In the genomic region with DNA sequence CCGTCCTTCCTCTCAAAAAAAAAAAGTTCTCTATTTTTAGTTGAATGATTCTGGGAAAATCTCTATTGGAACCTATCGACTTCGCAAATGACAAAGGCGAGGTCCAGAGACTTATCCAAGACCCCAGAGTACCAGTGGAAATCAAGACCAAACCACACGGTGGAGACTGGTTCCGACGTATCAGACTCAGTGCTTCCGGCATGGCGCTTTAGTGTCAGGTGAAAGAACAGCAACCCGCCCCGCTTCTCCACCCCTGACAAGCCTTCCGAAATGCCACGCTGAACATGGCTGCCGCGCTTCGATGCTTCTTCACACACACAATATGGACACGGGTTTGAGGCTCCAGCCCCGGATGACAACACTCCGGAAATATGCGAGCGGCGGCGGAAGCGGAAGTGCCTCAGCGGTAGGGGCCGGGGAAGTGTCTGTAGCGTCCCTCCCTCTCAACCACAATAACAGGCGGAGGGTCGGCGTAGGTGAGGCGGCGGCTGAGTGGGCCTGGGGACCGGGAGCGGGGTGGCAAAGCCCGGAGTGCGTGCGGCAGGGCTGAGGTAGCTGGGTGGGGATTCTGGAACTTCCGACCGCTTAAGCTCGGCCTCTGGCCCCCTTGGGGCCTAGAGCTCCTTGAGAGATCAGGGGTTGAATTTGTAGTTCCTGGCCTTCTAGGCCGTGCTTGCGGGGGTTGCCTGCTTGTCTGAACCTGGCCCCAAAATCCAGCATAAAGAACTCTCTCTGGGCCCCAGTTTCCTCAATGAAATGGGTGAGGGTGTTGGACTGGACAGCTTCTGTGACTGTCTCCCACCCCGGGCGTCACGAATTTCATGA, we compare ENCODE assay signal across 1 cellular context.
TF ChIP-seq lines count a peak whose summit lies in the region.

Gene FBXO38 (plus strand): TSS at position 395 of the 825 bp plus-strand sequence. CDS start 10,819 bp downstream, outside the sequence.

TF ChIP-seq in K562, 482 proteins besides CTCF, POLR2A, EP300 and RAD21 (continued from another document and continues in another):
- TF ChIP-seq, protein P1, sequence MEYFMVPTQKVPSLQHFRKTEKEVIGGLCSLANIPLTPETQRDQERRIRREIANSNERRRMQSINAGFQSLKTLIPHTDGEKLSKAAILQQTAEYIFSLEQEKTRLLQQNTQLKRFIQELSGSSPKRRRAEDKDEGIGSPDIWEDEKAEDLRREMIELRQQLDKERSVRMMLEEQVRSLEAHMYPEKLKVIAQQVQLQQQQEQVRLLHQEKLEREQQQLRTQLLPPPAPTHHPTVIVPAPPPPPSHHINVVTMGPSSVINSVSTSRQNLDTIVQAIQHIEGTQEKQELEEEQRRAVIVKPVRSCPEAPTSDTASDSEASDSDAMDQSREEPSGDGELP (CRISPR knock-in tag; IDR thresholded peaks at IDR 0.05; ENCODE audit: borderline replicate concordance) = peak; percentile 89
- TF ChIP-seq NR2F6 (CRISPR knock-in tag; IDR thresholded peaks at IDR 0.05) (no peak), FOXM1 (IDR thresholded peaks at IDR 0.05; ENCODE audit: low read depth) (no peak), FOXM1 (CRISPR knock-in tag; IDR thresholded peaks at IDR 0.05; ENCODE audit: low read depth) (0 out of 2 replicates have a peak, but pooled peaks have one; percentile 21), FOSL1 (tag; conservative IDR thresholded peaks at IDR 0.05) (peak; percentile 67), POLR2AphosphoS5 (IDR thresholded peaks at IDR 0.05; ENCODE audit: control insufficient read depth, insufficient read depth, low read depth, low read length) (peak; percentile 85), RBM39 (optimal IDR thresholded peaks at IDR 0.05; ENCODE audit: low read depth, low read length) (no peak), E2F8 (IDR thresholded peaks at IDR 0.05; ENCODE audit: low read depth, partially characterized antibody) (peak; percentile 94), ETV1 (tag; conservative IDR thresholded peaks at IDR 0.05; ENCODE audit: low read depth) (peak; percentile 90), ESRRB (CRISPR knock-in tag; IDR thresholded peaks at IDR 0.05; ENCODE audit: borderline replicate concordance) (no peak), ZNF384 (IDR thresholded peaks at IDR 0.05; ENCODE audit: low read depth, low read length) (no peak; the same call in 1 of the 2 replicates), ZNF175 (CRISPR knock-in tag; IDR thresholded peaks at IDR 0.05; ENCODE audit: low read depth) (peak; percentile 94), ETS1 (conservative IDR thresholded peaks at IDR 0.05; ENCODE audit: control insufficient read depth, low read depth, low read length) (peak; percentile 83), GTF2F1 (IDR thresholded peaks at IDR 0.05; ENCODE audit: low read depth, low read length) (peak; percentile 27; the same call in 1 of the 2 replicates), HNRNPLL (IDR thresholded peaks at IDR 0.05; ENCODE audit: low read depth, low read length, poor library complexity, severe bottlenecking) (peak; percentile 34), KLF1 (tag; IDR thresholded peaks at IDR 0.05) (0 out of 2 replicates have a peak, but pooled peaks have one; percentile 31), ARID3B (CRISPR knock-in tag; IDR thresholded peaks at IDR 0.05; ENCODE audit: borderline replicate concordance) (no peak), ELF4 (CRISPR knock-in tag; IDR thresholded peaks at IDR 0.05) (peak; percentile 76; the same call in 1 of the 2 replicates), BCOR (IDR thresholded peaks at IDR 0.05) (no peak), MYC (IDR thresholded peaks at IDR 0.05; ENCODE audit: low read depth, low read length) (peak; percentile 51; the same call in 1 of the 2 replicates), MYC (CRISPR knock-in tag; IDR thresholded peaks at IDR 0.05; ENCODE audit: borderline replicate concordance, low read depth) (no peak)
- TF ChIP-seq, protein P2, sequence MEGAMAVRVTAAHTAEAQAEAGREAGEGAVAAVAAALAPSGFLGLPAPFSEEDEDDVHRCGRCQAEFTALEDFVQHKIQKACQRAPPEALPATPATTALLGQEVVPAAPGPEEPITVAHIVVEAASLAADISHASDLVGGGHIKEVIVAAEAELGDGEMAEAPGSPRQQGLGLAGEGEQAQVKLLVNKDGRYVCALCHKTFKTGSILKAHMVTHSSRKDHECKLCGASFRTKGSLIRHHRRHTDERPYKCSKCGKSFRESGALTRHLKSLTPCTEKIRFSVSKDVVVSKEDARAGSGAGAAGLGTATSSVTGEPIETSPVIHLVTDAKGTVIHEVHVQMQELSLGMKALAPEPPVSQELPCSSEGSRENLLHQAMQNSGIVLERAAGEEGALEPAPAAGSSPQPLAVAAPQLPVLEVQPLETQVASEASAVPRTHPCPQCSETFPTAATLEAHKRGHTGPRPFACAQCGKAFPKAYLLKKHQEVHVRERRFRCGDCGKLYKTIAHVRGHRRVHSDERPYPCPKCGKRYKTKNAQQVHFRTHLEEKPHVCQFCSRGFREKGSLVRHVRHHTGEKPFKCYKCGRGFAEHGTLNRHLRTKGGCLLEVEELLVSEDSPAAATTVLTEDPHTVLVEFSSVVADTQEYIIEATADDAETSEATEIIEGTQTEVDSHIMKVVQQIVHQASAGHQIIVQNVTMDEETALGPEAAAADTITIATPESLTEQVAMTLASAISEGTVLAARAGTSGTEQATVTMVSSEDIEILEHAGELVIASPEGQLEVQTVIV (CRISPR knock-in tag; IDR thresholded peaks at IDR 0.05; ENCODE audit: borderline replicate concordance) = no peak
- TF ChIP-seq, protein P3, sequence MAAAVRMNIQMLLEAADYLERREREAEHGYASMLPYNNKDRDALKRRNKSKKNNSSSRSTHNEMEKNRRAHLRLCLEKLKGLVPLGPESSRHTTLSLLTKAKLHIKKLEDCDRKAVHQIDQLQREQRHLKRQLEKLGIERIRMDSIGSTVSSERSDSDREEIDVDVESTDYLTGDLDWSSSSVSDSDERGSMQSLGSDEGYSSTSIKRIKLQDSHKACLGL (CRISPR knock-in tag; IDR thresholded peaks at IDR 0.05; ENCODE audit: borderline replicate concordance, poor library complexity, severe bottlenecking) = no peak
- TF ChIP-seq, protein P4, sequence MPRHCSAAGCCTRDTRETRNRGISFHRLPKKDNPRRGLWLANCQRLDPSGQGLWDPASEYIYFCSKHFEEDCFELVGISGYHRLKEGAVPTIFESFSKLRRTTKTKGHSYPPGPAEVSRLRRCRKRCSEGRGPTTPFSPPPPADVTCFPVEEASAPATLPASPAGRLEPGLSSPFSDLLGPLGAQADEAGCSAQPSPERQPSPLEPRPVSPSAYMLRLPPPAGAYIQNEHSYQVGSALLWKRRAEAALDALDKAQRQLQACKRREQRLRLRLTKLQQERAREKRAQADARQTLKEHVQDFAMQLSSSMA (CRISPR knock-in tag; IDR thresholded peaks at IDR 0.05) = peak; percentile 99
- TF ChIP-seq, protein P5, sequence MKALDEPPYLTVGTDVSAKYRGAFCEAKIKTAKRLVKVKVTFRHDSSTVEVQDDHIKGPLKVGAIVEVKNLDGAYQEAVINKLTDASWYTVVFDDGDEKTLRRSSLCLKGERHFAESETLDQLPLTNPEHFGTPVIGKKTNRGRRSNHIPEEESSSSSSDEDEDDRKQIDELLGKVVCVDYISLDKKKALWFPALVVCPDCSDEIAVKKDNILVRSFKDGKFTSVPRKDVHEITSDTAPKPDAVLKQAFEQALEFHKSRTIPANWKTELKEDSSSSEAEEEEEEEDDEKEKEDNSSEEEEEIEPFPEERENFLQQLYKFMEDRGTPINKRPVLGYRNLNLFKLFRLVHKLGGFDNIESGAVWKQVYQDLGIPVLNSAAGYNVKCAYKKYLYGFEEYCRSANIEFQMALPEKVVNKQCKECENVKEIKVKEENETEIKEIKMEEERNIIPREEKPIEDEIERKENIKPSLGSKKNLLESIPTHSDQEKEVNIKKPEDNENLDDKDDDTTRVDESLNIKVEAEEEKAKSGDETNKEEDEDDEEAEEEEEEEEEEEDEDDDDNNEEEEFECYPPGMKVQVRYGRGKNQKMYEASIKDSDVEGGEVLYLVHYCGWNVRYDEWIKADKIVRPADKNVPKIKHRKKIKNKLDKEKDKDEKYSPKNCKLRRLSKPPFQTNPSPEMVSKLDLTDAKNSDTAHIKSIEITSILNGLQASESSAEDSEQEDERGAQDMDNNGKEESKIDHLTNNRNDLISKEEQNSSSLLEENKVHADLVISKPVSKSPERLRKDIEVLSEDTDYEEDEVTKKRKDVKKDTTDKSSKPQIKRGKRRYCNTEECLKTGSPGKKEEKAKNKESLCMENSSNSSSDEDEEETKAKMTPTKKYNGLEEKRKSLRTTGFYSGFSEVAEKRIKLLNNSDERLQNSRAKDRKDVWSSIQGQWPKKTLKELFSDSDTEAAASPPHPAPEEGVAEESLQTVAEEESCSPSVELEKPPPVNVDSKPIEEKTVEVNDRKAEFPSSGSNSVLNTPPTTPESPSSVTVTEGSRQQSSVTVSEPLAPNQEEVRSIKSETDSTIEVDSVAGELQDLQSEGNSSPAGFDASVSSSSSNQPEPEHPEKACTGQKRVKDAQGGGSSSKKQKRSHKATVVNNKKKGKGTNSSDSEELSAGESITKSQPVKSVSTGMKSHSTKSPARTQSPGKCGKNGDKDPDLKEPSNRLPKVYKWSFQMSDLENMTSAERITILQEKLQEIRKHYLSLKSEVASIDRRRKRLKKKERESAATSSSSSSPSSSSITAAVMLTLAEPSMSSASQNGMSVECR (CRISPR knock-in tag; IDR thresholded peaks at IDR 0.05) = peak; percentile 21; the same call in 1 of the 2 replicates
- TF ChIP-seq, protein P6, sequence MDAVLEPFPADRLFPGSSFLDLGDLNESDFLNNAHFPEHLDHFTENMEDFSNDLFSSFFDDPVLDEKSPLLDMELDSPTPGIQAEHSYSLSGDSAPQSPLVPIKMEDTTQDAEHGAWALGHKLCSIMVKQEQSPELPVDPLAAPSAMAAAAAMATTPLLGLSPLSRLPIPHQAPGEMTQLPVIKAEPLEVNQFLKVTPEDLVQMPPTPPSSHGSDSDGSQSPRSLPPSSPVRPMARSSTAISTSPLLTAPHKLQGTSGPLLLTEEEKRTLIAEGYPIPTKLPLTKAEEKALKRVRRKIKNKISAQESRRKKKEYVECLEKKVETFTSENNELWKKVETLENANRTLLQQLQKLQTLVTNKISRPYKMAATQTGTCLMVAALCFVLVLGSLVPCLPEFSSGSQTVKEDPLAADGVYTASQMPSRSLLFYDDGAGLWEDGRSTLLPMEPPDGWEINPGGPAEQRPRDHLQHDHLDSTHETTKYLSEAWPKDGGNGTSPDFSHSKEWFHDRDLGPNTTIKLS (IDR thresholded peaks at IDR 0.05; ENCODE audit: borderline replicate concordance, low read depth) = peak; percentile 71; the same call in 1 of the 2 replicates
- TF ChIP-seq, protein P7, sequence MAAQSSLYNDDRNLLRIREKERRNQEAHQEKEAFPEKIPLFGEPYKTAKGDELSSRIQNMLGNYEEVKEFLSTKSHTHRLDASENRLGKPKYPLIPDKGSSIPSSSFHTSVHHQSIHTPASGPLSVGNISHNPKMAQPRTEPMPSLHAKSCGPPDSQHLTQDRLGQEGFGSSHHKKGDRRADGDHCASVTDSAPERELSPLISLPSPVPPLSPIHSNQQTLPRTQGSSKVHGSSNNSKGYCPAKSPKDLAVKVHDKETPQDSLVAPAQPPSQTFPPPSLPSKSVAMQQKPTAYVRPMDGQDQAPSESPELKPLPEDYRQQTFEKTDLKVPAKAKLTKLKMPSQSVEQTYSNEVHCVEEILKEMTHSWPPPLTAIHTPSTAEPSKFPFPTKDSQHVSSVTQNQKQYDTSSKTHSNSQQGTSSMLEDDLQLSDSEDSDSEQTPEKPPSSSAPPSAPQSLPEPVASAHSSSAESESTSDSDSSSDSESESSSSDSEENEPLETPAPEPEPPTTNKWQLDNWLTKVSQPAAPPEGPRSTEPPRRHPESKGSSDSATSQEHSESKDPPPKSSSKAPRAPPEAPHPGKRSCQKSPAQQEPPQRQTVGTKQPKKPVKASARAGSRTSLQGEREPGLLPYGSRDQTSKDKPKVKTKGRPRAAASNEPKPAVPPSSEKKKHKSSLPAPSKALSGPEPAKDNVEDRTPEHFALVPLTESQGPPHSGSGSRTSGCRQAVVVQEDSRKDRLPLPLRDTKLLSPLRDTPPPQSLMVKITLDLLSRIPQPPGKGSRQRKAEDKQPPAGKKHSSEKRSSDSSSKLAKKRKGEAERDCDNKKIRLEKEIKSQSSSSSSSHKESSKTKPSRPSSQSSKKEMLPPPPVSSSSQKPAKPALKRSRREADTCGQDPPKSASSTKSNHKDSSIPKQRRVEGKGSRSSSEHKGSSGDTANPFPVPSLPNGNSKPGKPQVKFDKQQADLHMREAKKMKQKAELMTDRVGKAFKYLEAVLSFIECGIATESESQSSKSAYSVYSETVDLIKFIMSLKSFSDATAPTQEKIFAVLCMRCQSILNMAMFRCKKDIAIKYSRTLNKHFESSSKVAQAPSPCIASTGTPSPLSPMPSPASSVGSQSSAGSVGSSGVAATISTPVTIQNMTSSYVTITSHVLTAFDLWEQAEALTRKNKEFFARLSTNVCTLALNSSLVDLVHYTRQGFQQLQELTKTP (IDR thresholded peaks at IDR 0.05; ENCODE audit: low read depth in 1 of 2, partially characterized antibody in 2 of 2) = no peak
